18 cellular contexts compared by ENCODE assay signal in the genomic region with DNA sequence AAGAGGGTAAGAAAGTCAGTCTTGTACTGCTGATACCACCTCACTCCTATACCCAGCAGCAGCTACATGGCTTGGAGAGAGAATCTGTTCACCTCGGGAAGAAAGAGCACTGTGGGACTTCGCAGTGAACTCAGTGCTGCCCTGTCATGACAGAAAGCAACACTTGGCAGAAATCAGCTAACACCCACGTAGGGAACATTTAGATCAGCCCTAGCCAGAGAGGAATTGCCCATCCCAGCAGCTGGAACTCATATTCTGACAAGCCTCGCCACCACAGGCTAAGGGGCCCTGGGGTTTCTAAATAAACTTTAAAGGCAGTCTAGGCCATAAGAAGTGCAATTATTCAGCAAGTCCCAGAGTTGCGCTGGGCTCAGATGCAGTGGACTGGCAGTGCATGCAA.
"Had no signal": no experiment of that assay in that cellular context is flagged by ENCODE, and none has a peak within 500 bp of the region (broad histone marks: within the 10 kb centered on the region; RNA-seq: fewer than 3 reads in every experiment).

No MANE protein-coding gene starts in this region.

- DNase-seq: effector memory CD8-positive, alpha-beta T cell; foreskin melanocyte; heart left ventricle; hypothalamus; islet precursor cell; left ventricle myocardium inferior; mesendoderm; naive B cell; psoas muscle; retina; right lobe of liver; stimulated activated CD4-positive, alpha-beta T cell treated with anti-CD3 and anti-CD28 coated beads, Interleukin-4, amount 100 ng/mL, for 1 hour; stimulated activated CD8-positive, alpha-beta memory T cell treated with anti-CD3 and anti-CD28 coated beads, Interleukin-4, amount 100 ng/mL, for 48 hours; stimulated activated naive CD8-positive, alpha-beta T cell treated with anti-CD3 and anti-CD28 coated beads, Interleukin-15, Interleukin-2, amounts not matched to agents 100 U/mL and 50 U/mL, for 24 hours; thyroid gland had no signal

- H3K36me3 ChIP-seq: heart left ventricle, left ventricle myocardium inferior, right lobe of liver, suprapubic skin, thyroid gland, vagina had no signal

- H3K4me1 ChIP-seq: heart left ventricle, left ventricle myocardium inferior, psoas muscle, right lobe of liver, suprapubic skin, thyroid gland, vagina had no signal

- H3K9me3 ChIP-seq: psoas muscle, right lobe of liver, suprapubic skin, thyroid gland, vagina had no signal

- H3K27ac ChIP-seq: heart left ventricle, left ventricle myocardium inferior, psoas muscle, right lobe of liver, suprapubic skin, thyroid gland, vagina had no signal

- H3K4me3 ChIP-seq: heart left ventricle, left ventricle myocardium inferior, psoas muscle, right lobe of liver, suprapubic skin, thyroid gland, vagina had no signal

- H3K27me3 ChIP-seq: heart left ventricle, right lobe of liver, suprapubic skin, thyroid gland, vagina had no signal

- ATAC-seq: effector memory CD8-positive, alpha-beta T cell; heart left ventricle; psoas muscle; right lobe of liver; stimulated activated effector memory CD8-positive, alpha-beta T cell treated with anti-CD3 and anti-CD28 coated beads, Interleukin-12 subunit alpha, Interleukin-12 subunit beta, amount 100 ng/mL, for 72 hours; stimulated activated naive CD8-positive, alpha-beta T cell treated with anti-CD3 and anti-CD28 coated beads, Interleukin-15, Interleukin-2, amounts not matched to agents 100 U/mL and 50 U/mL, for 24 hours had no signal
